ENCODE assay signal across 11 cellular contexts in the genomic region with DNA sequence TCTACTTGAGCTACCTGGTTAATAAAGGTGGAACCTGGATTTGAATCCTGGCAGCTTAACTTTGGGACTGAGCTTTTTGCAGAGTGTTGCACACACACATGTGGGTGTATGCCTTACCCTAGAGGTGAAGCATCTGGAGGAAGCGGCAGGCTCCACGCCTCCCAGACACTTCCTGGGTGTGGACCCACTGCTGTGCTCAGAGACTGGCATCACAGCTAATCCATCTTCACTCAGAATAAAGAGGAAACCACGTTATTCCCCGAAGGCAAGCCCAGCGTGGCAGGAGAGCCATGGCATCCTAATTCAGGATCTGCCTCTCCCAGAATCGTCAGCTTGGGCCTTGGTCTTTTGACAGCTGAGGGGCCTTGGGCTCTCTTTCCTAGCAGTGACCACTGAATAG. TPM values are rescaled to one million over a fixed set of nuclear protein-coding genes. Genes with fewer than 3 reads are reported as not detected.
DNase-seq lines count a peak whose midpoint lies in the region; ATAC-seq and TF ChIP-seq lines count a peak whose summit lies in the region.
"Had no signal": no experiment of that assay in that cellular context is flagged by ENCODE, and none has a peak within 500 bp of the region (broad histone marks: within the 10 kb centered on the region; RNA-seq: fewer than 3 reads in every experiment).

No MANE protein-coding gene starts in this region.

- no peak overlapping the region for H3K4me3 Mint-ChIP-seq in brain
- H3K4me3 Mint-ChIP-seq in naive thymus-derived CD4-positive, alpha-beta T cell, result peak overlapping the region; percentile 25 to 69 (median 61)

- peak overlapping the region; percentile 7 for H3K27ac ChIP-seq in naive thymus-derived CD4-positive, alpha-beta T cell (ENCODE audit: low read depth, low read length)
- no peak overlapping the region for H3K27ac ChIP-seq in PC-9

- H3K9me3 ChIP-seq in naive thymus-derived CD4-positive, alpha-beta T cell (ENCODE audit: control insufficient read depth in 2 of 3, low read length in 3 of 3), result no peaks in the 10 kb centered on the region
- no peaks in the 10 kb centered on the region for H3K9me3 ChIP-seq in PC-9 (ENCODE audit: insufficient read depth, low read depth)

- H3K27me3 Mint-ChIP-seq in brain, result peaks cover 4% of the 10 kb centered on the region
- no peaks in the 10 kb centered on the region for H3K27me3 Mint-ChIP-seq in naive thymus-derived CD4-positive, alpha-beta T cell

- H2AFZ ChIP-seq in PC-9, result no peak overlapping the region

- no peaks in the 10 kb centered on the region for H3K79me2 ChIP-seq in PC-9 (ENCODE audit: low read depth)

- intact Hi-C loops in naive thymus-derived CD4-positive, alpha-beta T cell (cut with micrococcal nuclease), result loop anchor here (5.0 to 10.0 kb wide), 3 partner anchors 110 to 503 kb away; no protein-coding TSS in a partner anchor
- intact Hi-C loops in posterior vena cava (cut with DNase I), result loop anchor here in 1 of 2 donors (10.0 kb wide), 1 partner anchor 163 kb away; a partner anchor contains a TSS
- intact Hi-C loops in PC-9 (cut with micrococcal nuclease; ENCODE audit: unreplicated experiment), result no loop called here

- TF ChIP-seq CTCF in brain (conservative IDR thresholded peaks at IDR 0.05), result no peak
- TF ChIP-seq CTCF in PC-9 (conservative IDR thresholded peaks at IDR 0.05), result no peak

- POLR2A ChIA-PET in naive thymus-derived CD4-positive, alpha-beta T cell (lab: Charles Lee), result interaction anchor here (0.6 to 1.0 kb wide), 3 partner anchors 45 to 245 kb away, joined by 3 read pairs; a partner anchor contains a TSS
- POLR2A ChIA-PET in PC-9 (lab: Charles Lee; ENCODE audit: unreplicated experiment), result no interaction called here

- H3K4me1 Mint-ChIP-seq in brain, result peaks cover 34% of the 10 kb centered on the region
- H3K4me1 Mint-ChIP-seq in naive thymus-derived CD4-positive, alpha-beta T cell, result peaks cover 16 to 48% (median 40%) of the 10 kb centered on the region in 7 donors

- H3K27ac Mint-ChIP-seq in brain, result peak overlapping the region in 3 of 5 experiments; percentile 2 to 68 (median 16)
- H3K27ac Mint-ChIP-seq in naive thymus-derived CD4-positive, alpha-beta T cell, result peak overlapping the region; percentile 56 to 92 (median 79)

- H3K9me3 Mint-ChIP-seq in brain, result no peaks in the 10 kb centered on the region
- no peaks in the 10 kb centered on the region for H3K9me3 Mint-ChIP-seq in naive thymus-derived CD4-positive, alpha-beta T cell

- CTCF ChIA-PET in naive thymus-derived CD4-positive, alpha-beta T cell (lab: Charles Lee), result interaction anchor here (0.6 to 1.8 kb wide), 4 partner anchors 10 to 175 kb away, joined by 3 to 9 read pairs (median 4); no protein-coding TSS in a partner anchor
- CTCF ChIA-PET in PC-9 (lab: Charles Lee), result interaction anchor here (0.6 kb wide), 1 partner anchor 10 kb away, joined by 3 read pairs; no protein-coding TSS in a partner anchor

- H3K36me3 Mint-ChIP-seq in brain, result no peaks in the 10 kb centered on the region
- peaks cover 0 to 3% (median 0%) of the 10 kb centered on the region in 5 donors for H3K36me3 Mint-ChIP-seq in naive thymus-derived CD4-positive, alpha-beta T cell

- no peak overlapping the region for H3K4me2 ChIP-seq in PC-9

- H3F3A ChIP-seq in PC-9 (ENCODE audit: insufficient read depth, low read depth), result 0 out of 2 replicates have a peak, but pooled peaks cover 3% of the 10 kb centered on the region

- ATAC-seq in naive thymus-derived CD4-positive, alpha-beta T cell, result peak; percentile 79

- peaks cover 15 to 38% of the 10 kb centered on the region in 2 donors for H3K4me1 ChIP-seq in naive thymus-derived CD4-positive, alpha-beta T cell (ENCODE audit: control insufficient read depth in 2 of 2, insufficient read depth in 2 of 2, low read length in 2 of 2)
- H3K4me1 ChIP-seq in PC-9 (replicated peaks; ENCODE audit: insufficient read depth), result 0 out of 2 replicates have a peak, but pooled peaks cover 12% of the 10 kb centered on the region

- H3K36me3 ChIP-seq in naive thymus-derived CD4-positive, alpha-beta T cell (ENCODE audit: control insufficient read depth in 2 of 3, insufficient read depth in 3 of 3, low read length in 3 of 3), result no peaks in the 10 kb centered on the region
- H3K36me3 ChIP-seq in PC-9 (ENCODE audit: low read depth), result no peaks in the 10 kb centered on the region

- peak overlapping the region; percentile 23 for H3K4me3 ChIP-seq in naive thymus-derived CD4-positive, alpha-beta T cell (ENCODE audit: low read length)
- no peak overlapping the region for H3K4me3 ChIP-seq in PC-9

- no TSS peak for BruUV-seq in PC-9 (replicated peaks; lab: Mats Ljungman, UMichigan)

- no peaks in the 10 kb centered on the region for H4K20me1 ChIP-seq in PC-9 (ENCODE audit: insufficient read depth)

- H3K9me2 ChIP-seq in PC-9 (ENCODE audit: insufficient read depth), result no peaks in the 10 kb centered on the region

- H3K27me3 ChIP-seq in naive thymus-derived CD4-positive, alpha-beta T cell (ENCODE audit: control insufficient read depth in 2 of 2, insufficient read depth in 2 of 2, low read length in 2 of 2), result no peaks in the 10 kb centered on the region
- no peaks in the 10 kb centered on the region for H3K27me3 ChIP-seq in PC-9 (ENCODE audit: insufficient read depth, low read depth)

- DNase-seq in CD1c-positive myeloid dendritic cell (ENCODE audit: extremely low spot score) (peak; percentile 48), T follicular helper cell (ENCODE audit: low read depth) (peak; percentile 21), NCI-H524 treated with DMSO at 0.1 percent for 48 hours (lab: John Stamatoyannopoulos, UW) (no peak), posterior vena cava (ENCODE audit: low spot score) (no peak), PC-9 (no peak), NCI-H1105 treated with DMSO at 0.1 percent for 48 hours (lab: John Stamatoyannopoulos, UW) (no peak)
- DNase-seq in naive thymus-derived CD4-positive, alpha-beta T cell, result peak in 6 of 9 donors; percentile 26 to 54 (median 50)
- DNase-seq: NCI-H226 had no signal

RNA-seq across cellular contexts. Expression of a gene that starts 25.5 kb away (rescaled TPM):
- polyA plus RNA-seq in brain (ENCODE audit: insufficient read depth, low read depth, low replicate concordance), result 4.3 TPM
- 1 to 10 TPM in 1 of 5 experiments, under 1 TPM in 4; 0.34 to 1.5 (median 0.70) TPM for total RNA-seq in naive thymus-derived CD4-positive, alpha-beta T cell
- polyA plus RNA-seq in naive thymus-derived CD4-positive, alpha-beta T cell, result not detected
- total RNA-seq in posterior vena cava (1 to 10 TPM; 1.4 to 2.7 TPM), PC-9 (2021) (0.41 TPM in 1 of 2 replicates, not detected in the other)

RNA-seq across cellular contexts. Expression of a gene that starts 45.0 kb away (rescaled TPM):
- polyA plus RNA-seq in brain (ENCODE audit: insufficient read depth, low read depth, low replicate concordance), result 85.1 TPM
- not detected for total RNA-seq in naive thymus-derived CD4-positive, alpha-beta T cell
- polyA plus RNA-seq in naive thymus-derived CD4-positive, alpha-beta T cell, result not detected
- total RNA-seq in posterior vena cava (1 to 10 TPM in 1 of 2 donors, under 1 TPM in 1; 0.65 to 1.0 TPM), PC-9 (2021) (not detected in 2 replicates)
- total RNA-seq: M059J, renal cortical epithelial cell had no signal

RNA-seq across cellular contexts. Expression of a gene that starts 56.7 kb away (rescaled TPM):
- 252 TPM for polyA plus RNA-seq in brain (ENCODE audit: insufficient read depth, low read depth, low replicate concordance)
- 10 to 100 TPM; 15.3 to 65.9 (median 23.6) TPM for total RNA-seq in naive thymus-derived CD4-positive, alpha-beta T cell
- polyA plus RNA-seq in naive thymus-derived CD4-positive, alpha-beta T cell, result 10 to 100 TPM; 52.6 to 79.6 TPM
- 100 to 1,000 TPM; 163 to 204 TPM for total RNA-seq in posterior vena cava
- total RNA-seq in PC-9 (2021), result 48.2 and 69.7 TPM in 2 replicates

Comparison
In these comparisons a context has a peak if more than half of its experiments do, and no peak if none do; other contexts are left out.
1. DNase-seq: peak in CD1c-positive myeloid dendritic cell (single experiment), T follicular helper cell (single experiment) and naive thymus-derived CD4-positive, alpha-beta T cell (6 of 9); none in NCI-H524 treated with DMSO at 0.1 percent for 48 hours (single experiment), posterior vena cava (single experiment), PC-9 (0 of 2) and NCI-H1105 treated with DMSO at 0.1 percent for 48 hours (single experiment).
2. H3K4me3 Mint-ChIP-seq: peak in naive thymus-derived CD4-positive, alpha-beta T cell (10 of 10); none in brain (0 of 5).